ENCODE assay signal across 13 cellular contexts in the genomic region with DNA sequence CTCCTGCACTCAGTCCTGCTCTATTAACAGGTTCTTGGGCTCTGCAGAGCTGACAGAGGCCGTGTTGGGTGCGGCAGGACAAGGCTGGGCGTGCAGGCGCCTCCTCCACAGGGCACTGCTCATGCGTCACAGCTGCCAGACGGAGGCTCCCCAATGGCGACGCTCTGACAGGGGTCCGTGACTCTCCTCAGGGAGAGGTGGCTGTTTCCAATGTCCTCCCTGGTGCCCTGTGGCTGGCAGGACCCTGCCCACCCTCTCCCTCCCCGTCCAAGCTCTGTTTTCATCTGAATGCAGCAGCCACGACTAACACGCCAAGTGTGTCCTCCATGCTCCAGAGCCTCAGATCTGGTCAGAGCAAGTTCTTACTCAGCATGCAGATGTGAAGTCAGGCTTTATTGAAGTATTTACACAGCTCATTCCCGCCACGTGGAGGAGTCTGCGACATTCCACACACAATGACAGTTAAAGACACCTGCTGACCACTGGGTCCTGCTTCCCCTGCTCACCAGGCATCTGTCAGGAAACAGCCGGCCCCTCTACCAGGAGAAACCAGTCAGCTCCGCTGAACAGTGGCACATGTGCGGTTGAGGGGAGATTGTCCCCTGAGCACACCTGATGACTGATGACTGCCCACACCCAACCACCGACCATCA.
A peak's percentile ranks its signal among the peaks of the same experiment; 100 is the strongest.
DNase-seq lines count a peak whose midpoint lies in the region; ATAC-seq and TF ChIP-seq lines count a peak whose summit lies in the region.
"Had no signal": no experiment of that assay in that cellular context is flagged by ENCODE, and none has a peak within 500 bp of the region (broad histone marks: within the 10 kb centered on the region; RNA-seq: fewer than 3 reads in every experiment).

No MANE protein-coding gene starts in this region.

- H3F3A ChIP-seq in neural cell (ENCODE audit: insufficient read depth, low read length, poor library complexity, severe bottlenecking), result no peaks in the 10 kb centered on the region

- H3K79me2 ChIP-seq in mammary epithelial cell (ENCODE audit: insufficient read depth, low read length), result no peaks in the 10 kb centered on the region
- no peaks in the 10 kb centered on the region for H3K79me2 ChIP-seq in neural cell (replicated peaks; ENCODE audit: insufficient read depth, low read length)

- no peaks in the 10 kb centered on the region for H4K20me1 ChIP-seq in mammary epithelial cell (ENCODE audit: insufficient read depth, low read length)
- no peaks in the 10 kb centered on the region for H4K20me1 ChIP-seq in neural cell (ENCODE audit: insufficient read depth)

- peaks cover 9% of the 10 kb centered on the region for H3K36me3 Mint-ChIP-seq in Calu3 (ENCODE audit: insufficient read depth, unreplicated experiment)

- in situ Hi-C loops in mammary epithelial cell (cut with MboI; ENCODE audit: low sequenced_read_pairs in 2 of 2), result no loop called here

- H3K4me3 ChIP-seq in NB4 (ENCODE audit: low read depth, low read length) (no peak overlapping the region), mammary epithelial cell (replicated peaks in 1 of 3; ENCODE audit: insufficient read depth in 1 of 3, low read depth in 2 of 3, low read length in 3 of 3) (no peak overlapping the region), neural cell (ENCODE audit: low read length) (no peak overlapping the region)
- H3K4me3 ChIP-seq: psoas muscle had no signal

- no peak overlapping the region for H3K27ac Mint-ChIP-seq in Calu3 (ENCODE audit: unreplicated experiment)

- intact Hi-C loops in Calu3 (cut with micrococcal nuclease; ENCODE audit: unreplicated experiment) (no loop called here), mammary epithelial cell (cut with micrococcal nuclease) (no loop called here)

- H3K9me3 Mint-ChIP-seq in Calu3 (ENCODE audit: low read depth, unreplicated experiment), result no peaks in the 10 kb centered on the region

- no peak overlapping the region for H3K4me2 ChIP-seq in mammary epithelial cell (ENCODE audit: insufficient read depth, low read depth, low read length)
- H3K4me2 ChIP-seq in neural cell (ENCODE audit: low read length), result no peak overlapping the region

- WGBS in mammary epithelial cell (ENCODE audit: low coverage, missing lambda C conversion rate), result 47% methylated on average over 12 of the region's 19 CpGs

- H3K9ac ChIP-seq in mammary epithelial cell (ENCODE audit: insufficient read depth, low read length) (no peak overlapping the region), neural cell (ENCODE audit: low read length) (no peak overlapping the region)

- H3K27ac ChIP-seq in mammary epithelial cell (ENCODE audit: insufficient read depth, low read depth, low read length) (no peak overlapping the region), neural cell (ENCODE audit: low read length) (no peak overlapping the region)
- H3K27ac ChIP-seq: brain microvascular endothelial cell, HL-60, psoas muscle had no signal

- TF ChIP-seq CTCF in Calu3 (IDR thresholded peaks at IDR 0.05; ENCODE audit: unreplicated experiment) (no peak), NB4 (IDR thresholded peaks at IDR 0.05; ENCODE audit: low read depth, low read length) (no peak), mammary epithelial cell (conservative IDR thresholded peaks at IDR 0.05 in 1 of 2, IDR thresholded peaks at IDR 0.05 in 1 of 2; ENCODE audit: extremely low read depth in 1 of 2, insufficient read depth in 1 of 2, low read depth in 1 of 2, low read length in 2 of 2) (no peak), neural cell (IDR thresholded peaks at IDR 0.05; ENCODE audit: poor library complexity, severe bottlenecking) (peak; percentile 9)

- H3K27me3 ChIP-seq in mammary epithelial cell (ENCODE audit: insufficient read depth, low read length) (no peaks in the 10 kb centered on the region), neural cell (ENCODE audit: insufficient read depth, low read depth, low read length) (peaks cover 3% of the 10 kb centered on the region)
- H3K27me3 ChIP-seq: brain microvascular endothelial cell had no signal

- H3K36me3 ChIP-seq in mammary epithelial cell (ENCODE audit: insufficient read depth, low read length) (no peaks in the 10 kb centered on the region), neural cell (ENCODE audit: insufficient read depth, low read length) (no peaks in the 10 kb centered on the region)
- H3K36me3 ChIP-seq: brain microvascular endothelial cell had no signal

- DNase-seq in Calu3 (no peak), NB4 (ENCODE audit: low read depth) (peak; percentile 65), mammary epithelial cell (peak; percentile 34), pons (ENCODE audit: low spot score) (no peak), GM19240 (ENCODE audit: insufficient read length, low spot score) (no peak)
- DNase-seq: activated CD4-positive, alpha-beta T cell treated with anti-CD3 and anti-CD28 coated beads for 1 hour; brain microvascular endothelial cell; hypothalamus; psoas muscle had no signal

- no peaks in the 10 kb centered on the region for H3K4me1 ChIP-seq in mammary epithelial cell (ENCODE audit: insufficient read depth, low read length)
- H3K4me1 ChIP-seq: psoas muscle had no signal

- CTCF ChIA-PET in Calu3 (lab: Charles Lee) (no interaction called here), mammary epithelial cell (lab: Charles Lee; ENCODE audit: low non-redundant PET) (interaction anchor here (0.5 kb wide), 1 partner anchor 43 kb away, joined by 3 read pairs; no protein-coding TSS in a partner anchor)

- no peaks in the 10 kb centered on the region for H3K4me1 Mint-ChIP-seq in Calu3 (ENCODE audit: low read depth, unreplicated experiment)

- H3K9me3 ChIP-seq in mammary epithelial cell (replicated peaks; ENCODE audit: insufficient read depth, low read length), result peaks cover 19% of the 10 kb centered on the region
- H3K9me3 ChIP-seq in neural cell (ENCODE audit: low read length), result no peaks in the 10 kb centered on the region
- H3K9me3 ChIP-seq: psoas muscle had no signal

- BruUV-seq in Calu3 (replicated peaks; lab: Mats Ljungman, UMichigan), result no TSS peak
- no TSS peak for BruUV-seq in mammary epithelial cell (replicated peaks; lab: Mats Ljungman, UMichigan)

- no peak for TF ChIP-seq RAD21 in neural cell (conservative IDR thresholded peaks at IDR 0.05)

- ATAC-seq in HG02610 (IDR thresholded peaks at IDR 0.05; ENCODE audit: unreplicated experiment) (no peak), HG02938 (IDR thresholded peaks at IDR 0.05; ENCODE audit: unreplicated experiment) (no peak)
- ATAC-seq: psoas muscle had no signal

- TF ChIP-seq POLR2A in NB4 (IDR thresholded peaks at IDR 0.05; ENCODE audit: extremely low read depth, insufficient read length), result no peak

- peak overlapping the region; percentile 24 for H3K4me3 Mint-ChIP-seq in Calu3 (ENCODE audit: low read depth, unreplicated experiment)

- H3K27me3 Mint-ChIP-seq in Calu3 (ENCODE audit: unreplicated experiment), result peaks cover 8% of the 10 kb centered on the region

- H2AFZ ChIP-seq in mammary epithelial cell (ENCODE audit: low read depth, low read length), result no peak overlapping the region
- no peak overlapping the region for H2AFZ ChIP-seq in neural cell (ENCODE audit: low read depth, low read length)

- dilution Hi-C loops in mammary epithelial cell (cut with HindIII; ENCODE audit: low sequenced_read_pairs), result no loop called here

- no peaks in the 10 kb centered on the region for H3K9me2 ChIP-seq in neural cell (ENCODE audit: insufficient read depth, low read length)

- no peak for TF ChIP-seq EP300 in neural cell (conservative IDR thresholded peaks at IDR 0.05; ENCODE audit: poor library complexity, severe bottlenecking)

TF ChIP-seq in neural cell, 6 proteins besides CTCF, POLR2A, EP300 and RAD21:
- TF ChIP-seq REST (IDR thresholded peaks at IDR 0.05; ENCODE audit: borderline replicate concordance) (no peak), MXI1 (conservative IDR thresholded peaks at IDR 0.05; ENCODE audit: poor library complexity, severe bottlenecking) (no peak)

Comparison
In these comparisons a context has a peak if more than half of its experiments do, and no peak if none do; other contexts are left out.
1. DNase-seq: peak in NB4 (single experiment) and mammary epithelial cell (single experiment); none in Calu3 (single experiment), pons (single experiment) and GM19240 (single experiment).